Comparison of ENCODE assay signal across 29 cellular contexts in genomic region chr10:47090042-47090441, GRCh38.
"Had no signal": no experiment of that assay in that cellular context is flagged by ENCODE, and none has a peak within 500 bp of the region (broad histone marks: within the 10 kb centered on the region; RNA-seq: fewer than 3 reads in every experiment).

No MANE protein-coding gene starts in this region.

- H3K36me3 ChIP-seq: ovary, right lobe of liver, sigmoid colon, stomach, thoracic aorta, thyroid gland, tibial nerve, upper lobe of right lung, uterus had no signal

- FAIRE-seq: small intestine had no signal

- H3K27me3 Mint-ChIP-seq: stimulated activated naive CD8-positive, alpha-beta T cell treated with anti-CD3 and anti-CD28 coated beads, Interleukin-15, Interleukin-2, amounts not matched to agents 100 ng/mL and 50 ng/mL, for 24 hours had no signal

- ATAC-seq: naive thymus-derived CD4-positive, alpha-beta T cell; natural killer cell; psoas muscle; right cardiac atrium; right lobe of liver; stimulated activated effector memory CD8-positive, alpha-beta T cell treated with anti-CD3 and anti-CD28 coated beads, Interleukin-12 subunit alpha, Interleukin-12 subunit beta, amount 100 ng/mL, for 72 hours; stimulated activated naive B cell treated with anti-CD40 and anti-IgM and Interleukin-4, amounts not matched to agents 10 μg/mL and 1 μg/mL and 100 μg/mL, for 72 hours; upper lobe of right lung had no signal

- DNase-seq: naive thymus-derived CD4-positive, alpha-beta T cell; natural killer cell; occipital lobe; ovary; posterior cingulate gyrus; psoas muscle; right cardiac atrium; right lobe of liver; sigmoid colon; small intestine; stimulated activated CD4-positive, alpha-beta T cell treated with anti-CD3 and anti-CD28 coated beads, Interleukin-15, amount 100 ng/mL, for 24 hours; stimulated activated CD4-positive, alpha-beta T cell treated with anti-CD3 and anti-CD28 coated beads, Interleukin-2, amount 100 ng/mL, for 24 hours; stimulated activated CD4-positive, alpha-beta T cell treated with anti-CD3 and anti-CD28 coated beads, Interleukin-2, amount 100 ng/mL, for 48 hours; stimulated activated CD4-positive, alpha-beta T cell treated with anti-CD3 and anti-CD28 coated beads, Interleukin-4, amount 100 ng/mL, for 24 hours; stimulated activated naive B cell treated with anti-CD40 and anti-IgM and Interleukin-4, amounts not matched to agents 10 μg/mL and 1 μg/mL and 100 μg/mL, for 72 hours; stimulated activated naive CD4-positive, alpha-beta T cell treated with Interleukin-2 at 50 U/mL for 16 hours; stomach; thyroid gland; trophoblast cell; upper lobe of right lung; uterus had no signal

- H3K9me3 Mint-ChIP-seq: natural killer cell; nephron; stimulated activated naive B cell treated with anti-CD40 and anti-IgM and Interleukin-4, amounts not matched to agents 10 μg/mL and 1 μg/mL and 100 μg/mL, for 72 hours; stimulated activated naive CD8-positive, alpha-beta T cell treated with anti-CD3 and anti-CD28 coated beads, Interleukin-15, Interleukin-2, amounts not matched to agents 100 ng/mL and 50 ng/mL, for 24 hours had no signal

- H3K9me3 ChIP-seq: ovary, psoas muscle, right lobe of liver, sigmoid colon, stomach, thoracic aorta, thyroid gland, tibial nerve, upper lobe of right lung, uterus had no signal

- H3K79me2 ChIP-seq: parathyroid adenoma had no signal

- H3K4me3 Mint-ChIP-seq: naive thymus-derived CD4-positive, alpha-beta T cell; natural killer cell; nephron; neural crest cell; stimulated activated effector memory CD8-positive, alpha-beta T cell treated with anti-CD3 and anti-CD28 coated beads, Interleukin-12 subunit alpha, Interleukin-12 subunit beta, amount 100 ng/mL, for 72 hours; stimulated activated naive B cell treated with anti-CD40 and anti-IgM and Interleukin-4, amounts not matched to agents 10 μg/mL and 1 μg/mL and 100 μg/mL, for 72 hours; stimulated activated naive CD8-positive, alpha-beta T cell treated with anti-CD3 and anti-CD28 coated beads, Interleukin-15, Interleukin-2, amounts not matched to agents 100 ng/mL and 50 ng/mL, for 24 hours had no signal

- H3K27ac ChIP-seq: ovary, parathyroid adenoma, psoas muscle, right lobe of liver, sigmoid colon, stomach, thoracic aorta, thyroid gland, tibial nerve, upper lobe of right lung, uterus had no signal

- H3K9ac ChIP-seq: parathyroid adenoma had no signal

- H3K27ac Mint-ChIP-seq: naive thymus-derived CD4-positive, alpha-beta T cell; natural killer cell; nephron; progenitor cell of endocrine pancreas; stimulated activated effector memory CD8-positive, alpha-beta T cell treated with anti-CD3 and anti-CD28 coated beads, Interleukin-12 subunit alpha, Interleukin-12 subunit beta, amount 100 ng/mL, for 72 hours; stimulated activated naive B cell treated with anti-CD40 and anti-IgM and Interleukin-4, amounts not matched to agents 10 μg/mL and 1 μg/mL and 100 μg/mL, for 72 hours; stimulated activated naive CD8-positive, alpha-beta T cell treated with anti-CD3 and anti-CD28 coated beads, Interleukin-15, Interleukin-2, amounts not matched to agents 100 ng/mL and 50 ng/mL, for 24 hours had no signal

- H3K4me3 ChIP-seq: ovary, psoas muscle, right lobe of liver, sigmoid colon, stomach, thoracic aorta, thyroid gland, tibial nerve, upper lobe of right lung, uterus had no signal

- H3K36me3 Mint-ChIP-seq: natural killer cell; stimulated activated effector memory CD8-positive, alpha-beta T cell treated with anti-CD3 and anti-CD28 coated beads, Interleukin-12 subunit alpha, Interleukin-12 subunit beta, amount 100 ng/mL, for 72 hours; stimulated activated naive B cell treated with anti-CD40 and anti-IgM and Interleukin-4, amounts not matched to agents 10 μg/mL and 1 μg/mL and 100 μg/mL, for 72 hours had no signal

- H3K27me3 ChIP-seq: ovary, right lobe of liver, sigmoid colon, stomach, thyroid gland, tibial nerve, upper lobe of right lung, uterus had no signal

- H2AFZ ChIP-seq: parathyroid adenoma had no signal

- H3K4me1 ChIP-seq: parathyroid adenoma, psoas muscle, right lobe of liver, sigmoid colon, stomach, thyroid gland, tibial nerve, upper lobe of right lung, uterus had no signal

- H3K4me1 Mint-ChIP-seq: natural killer cell; nephron; stimulated activated effector memory CD8-positive, alpha-beta T cell treated with anti-CD3 and anti-CD28 coated beads, Interleukin-12 subunit alpha, Interleukin-12 subunit beta, amount 100 ng/mL, for 72 hours had no signal
